ENCODE assay signal across 12 cellular contexts in the genomic region with DNA sequence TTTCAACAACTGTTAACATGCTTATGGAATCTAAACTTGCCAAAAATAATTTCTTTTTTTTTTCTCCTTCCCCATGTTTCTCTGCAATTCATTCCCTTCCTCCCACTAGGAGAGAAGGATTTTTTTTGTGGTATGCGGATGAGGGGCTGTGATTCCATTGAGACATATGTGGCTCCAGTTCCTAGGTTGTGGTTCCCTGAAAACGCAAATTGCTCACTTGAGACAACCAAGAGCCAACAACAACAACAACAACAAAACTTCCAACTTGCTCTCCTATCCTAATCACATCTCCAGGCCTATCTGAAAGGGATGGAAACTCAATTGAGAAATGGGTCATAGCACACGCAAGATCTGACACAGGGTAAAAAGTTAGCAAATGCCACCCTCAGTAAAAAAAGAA.
DNase-seq lines count a peak whose midpoint lies in the region; ATAC-seq, FAIRE-seq and TF ChIP-seq lines count a peak whose summit lies in the region.
"Had no signal": no experiment of that assay in that cellular context is flagged by ENCODE, and none has a peak within 500 bp of the region (broad histone marks: within the 10 kb centered on the region; RNA-seq: fewer than 3 reads in every experiment).

No MANE protein-coding gene starts in this region.

- FAIRE-seq in GM12892 (lab: Jason Lieb, UNC), result no peak

- no peak overlapping the region for H2BK5ac ChIP-seq in H9 (ENCODE audit: insufficient read length, low read length)

- no peak overlapping the region for H4K8ac ChIP-seq in H9 (replicated peaks; ENCODE audit: insufficient read length, low read depth, low read length)

- H3K9me3 ChIP-seq in H9 (ENCODE audit: control insufficient read depth, low read depth, low read length) (no peaks in the 10 kb centered on the region), right cardiac atrium (ENCODE audit: control insufficient read depth, low read length) (no peaks in the 10 kb centered on the region), smooth muscle cell (replicated peaks; ENCODE audit: low read depth) (no peaks in the 10 kb centered on the region)

- H4K20me1 ChIP-seq in H9 (ENCODE audit: control insufficient read depth, insufficient read depth, insufficient read length) (no peaks in the 10 kb centered on the region), smooth muscle cell (ENCODE audit: low read depth) (no peaks in the 10 kb centered on the region)

- H3K4me1 ChIP-seq in H9 (ENCODE audit: insufficient read depth, low read length), result no peaks in the 10 kb centered on the region; the same call in 1 of the 2 replicates
- peaks cover 4% of the 10 kb centered on the region for H3K4me1 ChIP-seq in right cardiac atrium (ENCODE audit: control insufficient read depth, insufficient read depth, low read length)
- H3K4me1 ChIP-seq in smooth muscle cell (ENCODE audit: low read depth), result no peaks in the 10 kb centered on the region

- H2AFZ ChIP-seq in H9 (ENCODE audit: low read length), result peak overlapping the region; percentile 40
- H2AFZ ChIP-seq in smooth muscle cell (ENCODE audit: low read depth), result peak overlapping the region; percentile 25

- H3K23me2 ChIP-seq in H9 (ENCODE audit: insufficient read length, low read depth, low read length, poor library complexity, severe bottlenecking), result no peaks in the 10 kb centered on the region

- no peaks in the 10 kb centered on the region; the same call in 1 of the 2 replicates for H3K27me3 Mint-ChIP-seq in H9 (ENCODE audit: low read depth)
- H3K27me3 Mint-ChIP-seq in activated T-helper 2 cell treated with anti-CD3 and anti-CD28 coated beads, Interferon-gamma antibody, Interleukin-2, Interleukin-4, amounts not matched to agents 10 μg/mL and 5 μg/mL and 100 μg/mL, durations not matched to agents 14 hours and 24 hours and 36 hours (ENCODE audit: low read depth), result peaks cover 6% of the 10 kb centered on the region

- intact Hi-C loops in right cardiac atrium (cut with DNase I), result loop anchor here (2.0 to 10.0 kb wide), 7 partner anchors 65 to 495 kb away; no protein-coding TSS in a partner anchor
- intact Hi-C loops in activated T-helper 2 cell treated with anti-CD3 and anti-CD28 coated beads, Interferon-gamma antibody, Interleukin-2, Interleukin-4, amounts not matched to agents 10 μg/mL and 5 μg/mL and 100 μg/mL, durations not matched to agents 14 hours and 24 hours and 36 hours (cut with micrococcal nuclease), result loop anchor here (2.0 to 5.0 kb wide), 4 partner anchors 87 to 1533 kb away; no protein-coding TSS in a partner anchor

- H3K27ac Mint-ChIP-seq in H9, result no peak overlapping the region
- no peak overlapping the region for H3K27ac Mint-ChIP-seq in activated T-helper 2 cell treated with anti-CD3 and anti-CD28 coated beads, Interferon-gamma antibody, Interleukin-2, Interleukin-4, amounts not matched to agents 10 μg/mL and 5 μg/mL and 100 μg/mL, durations not matched to agents 14 hours and 24 hours and 36 hours

- H2BK15ac ChIP-seq in H9 (ENCODE audit: low read depth, low read length), result peak overlapping the region; percentile 68; the same call in 1 of the 2 replicates

- H3K4me3 ChIP-seq in right cardiac atrium (ENCODE audit: low read length) (no peak overlapping the region), smooth muscle cell (no peak overlapping the region)

- no peak overlapping the region for H3K27ac ChIP-seq in H9 (ENCODE audit: insufficient read length, low read depth, low read length)
- no peak overlapping the region for H3K27ac ChIP-seq in right cardiac atrium (ENCODE audit: low read length)
- no peak overlapping the region for H3K27ac ChIP-seq in smooth muscle cell (ENCODE audit: low read depth)
- H3K27ac ChIP-seq: KMS-11 had no signal

- ATAC-seq in right cardiac atrium, result peak; percentile 24 to 40
- no peak for ATAC-seq in stimulated activated naive CD8-positive, alpha-beta T cell treated with anti-CD3 and anti-CD28 coated beads, Interleukin-15, Interleukin-2, amounts not matched to agents 100 U/mL and 50 U/mL, for 24 hours
- ATAC-seq: Panc1 had no signal

- no peak overlapping the region for H3K18ac ChIP-seq in H9 (ENCODE audit: insufficient read length, low read depth, low read length)

- WGBS in H9 (ENCODE audit: extremely low coverage, insufficient read length, low lambda C conversion rate), result no CpG with 5 or more reads among the region's 3 CpGs
- 69% methylated on average over 3 of the region's 3 CpGs for WGBS in right cardiac atrium
- WGBS in smooth muscle cell (ENCODE audit: low lambda C conversion rate), result 73% methylated on average over 3 of the region's 3 CpGs

- no peak overlapping the region for H3K4me2 ChIP-seq in H9 (ENCODE audit: insufficient read depth, insufficient read length, low read length)
- H3K4me2 ChIP-seq in smooth muscle cell, result no peak overlapping the region
- H3K4me2 ChIP-seq: KMS-11 had no signal

- H3K79me1 ChIP-seq in H9 (ENCODE audit: insufficient read depth, low read depth, low read length, poor library complexity, severe bottlenecking), result no peaks in the 10 kb centered on the region

- no peak overlapping the region for H2BK120ac ChIP-seq in H9 (ENCODE audit: low read depth, low read length, poor library complexity, severe bottlenecking)

- no peak overlapping the region for H2AK5ac ChIP-seq in H9 (ENCODE audit: insufficient read length, low read length)

- H2BK12ac ChIP-seq in H9 (ENCODE audit: insufficient read length, low read depth, low read length), result peak overlapping the region; percentile 50

- DNase-seq in H9, result no peak
- DNase-seq in astrocyte of the hippocampus (ENCODE audit: low read depth, low spot score), result peak; percentile 67
- DNase-seq in right cardiac atrium, result no peak
- DNase-seq in smooth muscle cell (lab: John Stamatoyannopoulos, UW; ENCODE audit: unreplicated experiment), result no peak
- DNase-seq in stimulated activated naive CD8-positive, alpha-beta T cell treated with anti-CD3 and anti-CD28 coated beads, Interleukin-15, Interleukin-2, amounts not matched to agents 100 U/mL and 50 U/mL, for 24 hours, result no peak
- DNase-seq in GM12892 (ENCODE audit: insufficient read length), result no peak
- no peak for DNase-seq in NOMO-1 treated with dmso at 0.1 percent for 144 hours (lab: John Stamatoyannopoulos, UW; ENCODE audit: unreplicated experiment)
- no peak for DNase-seq in activated T-helper 2 cell treated with anti-CD3 and anti-CD28 coated beads, Interferon-gamma antibody, Interleukin-2, Interleukin-4, amounts not matched to agents 10 μg/mL and 5 μg/mL and 100 μg/mL, durations not matched to agents 14 hours and 24 hours and 36 hours (ENCODE audit: low spot score)
- DNase-seq: NCI-H187, NCI-H748 treated with DMSO at 0.1 percent for 48 hours had no signal

- H3K27me3 ChIP-seq in H9 (ENCODE audit: insufficient read depth, low read length), result no peaks in the 10 kb centered on the region
- H3K27me3 ChIP-seq in right cardiac atrium (ENCODE audit: control insufficient read depth, insufficient read depth), result no peaks in the 10 kb centered on the region
- no peaks in the 10 kb centered on the region for H3K27me3 ChIP-seq in smooth muscle cell (ENCODE audit: low read depth)

- H3K4ac ChIP-seq in H9 (ENCODE audit: low read depth, low read length), result no peak overlapping the region

- no peaks in the 10 kb centered on the region for H3K79me2 ChIP-seq in H9 (ENCODE audit: insufficient read depth, low read length)
- H3K79me2 ChIP-seq in smooth muscle cell (ENCODE audit: low read depth), result no peaks in the 10 kb centered on the region

- no peak overlapping the region for H3K4me3 Mint-ChIP-seq in H9
- H3K4me3 Mint-ChIP-seq in activated T-helper 2 cell treated with anti-CD3 and anti-CD28 coated beads, Interferon-gamma antibody, Interleukin-2, Interleukin-4, amounts not matched to agents 10 μg/mL and 5 μg/mL and 100 μg/mL, durations not matched to agents 14 hours and 24 hours and 36 hours (ENCODE audit: low read depth), result no peak overlapping the region

- no peak overlapping the region for H3K56ac ChIP-seq in H9 (ENCODE audit: insufficient read length, low read depth, low read length)

- H3K14ac ChIP-seq in H9 (ENCODE audit: insufficient read depth, low read length), result no peak overlapping the region

- TF ChIP-seq POLR2A in GM12892 (IDR thresholded peaks at IDR 0.05; ENCODE audit: low read depth, low read length), result no peak

- H3K4me1 Mint-ChIP-seq in H9, result peaks cover 0 to 4% of the 10 kb centered on the region in 2 experiments; a peak in 2 of 4 replicates
- H3K4me1 Mint-ChIP-seq in activated T-helper 2 cell treated with anti-CD3 and anti-CD28 coated beads, Interferon-gamma antibody, Interleukin-2, Interleukin-4, amounts not matched to agents 10 μg/mL and 5 μg/mL and 100 μg/mL, durations not matched to agents 14 hours and 24 hours and 36 hours (ENCODE audit: low read depth), result peaks cover 6% of the 10 kb centered on the region

- no peaks in the 10 kb centered on the region for H3K36me3 ChIP-seq in smooth muscle cell (ENCODE audit: low read depth)

- H2BK20ac ChIP-seq in H9 (ENCODE audit: low read depth, low read length, poor library complexity, severe bottlenecking), result no peak overlapping the region

- no peak for TF ChIP-seq CTCF in H9 (conservative IDR thresholded peaks at IDR 0.05)
- no peak for TF ChIP-seq CTCF in smooth muscle cell (IDR thresholded peaks at IDR 0.05; ENCODE audit: borderline replicate concordance, insufficient read depth, poor library complexity, severe bottlenecking)

- no peak overlapping the region for H3K23ac ChIP-seq in H9 (ENCODE audit: insufficient read length, low read depth, low read length)

- no peaks in the 10 kb centered on the region for H3K36me3 Mint-ChIP-seq in H9 (ENCODE audit: insufficient read depth in 1 of 3, low read depth in 3 of 3)
- no peaks in the 10 kb centered on the region for H3K36me3 Mint-ChIP-seq in activated T-helper 2 cell treated with anti-CD3 and anti-CD28 coated beads, Interferon-gamma antibody, Interleukin-2, Interleukin-4, amounts not matched to agents 10 μg/mL and 5 μg/mL and 100 μg/mL, durations not matched to agents 14 hours and 24 hours and 36 hours (ENCODE audit: low read depth)

- H3T11ph ChIP-seq in H9 (ENCODE audit: low read length), result no peak overlapping the region

- no peak overlapping the region for H4K5ac ChIP-seq in H9 (ENCODE audit: insufficient read length, low read depth, low read length)

- H3K9ac ChIP-seq in H9 (ENCODE audit: extremely low read depth, insufficient read length, low read length), result no peak overlapping the region
- no peak overlapping the region for H3K9ac ChIP-seq in smooth muscle cell (ENCODE audit: low read depth)
- H3K9ac ChIP-seq: KMS-11 had no signal

- no peak overlapping the region for H4K91ac ChIP-seq in H9 (ENCODE audit: insufficient read length, low read depth, low read length)

- H3F3A ChIP-seq in smooth muscle cell (ENCODE audit: low read depth), result peaks cover 8% of the 10 kb centered on the region

- peaks cover 2 to 3% of the 10 kb centered on the region in 2 experiments; a peak in 2 of 5 replicates for H3K9me3 Mint-ChIP-seq in H9
- H3K9me3 Mint-ChIP-seq in activated T-helper 2 cell treated with anti-CD3 and anti-CD28 coated beads, Interferon-gamma antibody, Interleukin-2, Interleukin-4, amounts not matched to agents 10 μg/mL and 5 μg/mL and 100 μg/mL, durations not matched to agents 14 hours and 24 hours and 36 hours, result no peaks in the 10 kb centered on the region
